In genomic region chr1:67430358-67431155, GRCh38 we compare ENCODE assay signal across 8 cellular contexts. TPM values are rescaled to one million over a fixed set of nuclear protein-coding genes. Genes with fewer than 3 reads are reported as not detected.
A peak's percentile ranks its signal among the peaks of the same experiment; 100 is the strongest.
DNase-seq lines count a peak whose midpoint lies in the region; ATAC-seq and TF ChIP-seq lines count a peak whose summit lies in the region.

SERBP1 (minus strand) TSS chr1:67430402; CDS start chr1:67430300, 102 bp downstream.

- H3K9me3 ChIP-seq in PC-9 (ENCODE audit: insufficient read depth, low read depth): no peaks in the 10 kb centered on the region
- no peaks in the 10 kb centered on the region for H3K9me3 ChIP-seq in mucosa of rectum (ENCODE audit: control insufficient read depth in 2 of 2, low read length in 2 of 2)

- peaks cover 34% of the 10 kb centered on the region for H3K4me1 ChIP-seq in PC-9 (replicated peaks; ENCODE audit: insufficient read depth)
- H3K4me1 ChIP-seq in mucosa of rectum (ENCODE audit: control insufficient read depth in 2 of 2, insufficient read depth in 2 of 2, low read length in 2 of 2): peaks cover 7 to 9% of the 10 kb centered on the region in 2 donors

- peak within 1 kb of the TSS; percentile 95 for H2AFZ ChIP-seq in PC-9

- H3K4me3 ChIP-seq in Jurkat, Clone E6-1 (ENCODE audit: low read length): peak within 1 kb of the TSS; percentile 85
- H3K4me3 ChIP-seq in PC-9: peak within 1 kb of the TSS; percentile 78
- H3K4me3 ChIP-seq in epithelial cell of proximal tubule (ENCODE audit: low read depth, low read length): peak within 1 kb of the TSS; percentile 89
- H3K4me3 ChIP-seq in mucosa of rectum (ENCODE audit: low read length in 2 of 2): peak within 1 kb of the TSS; percentile 85 to 95

- TSS peak; percentile 95 for BruUV-seq in PC-9 (replicated peaks; lab: Mats Ljungman, UMichigan)

- H3K9me2 ChIP-seq in PC-9 (ENCODE audit: insufficient read depth): no peaks in the 10 kb centered on the region

- H3K27ac ChIP-seq in PC-9 (peak within 1 kb of the TSS; percentile 88), mucosa of rectum (ENCODE audit: low read depth in 2 of 2, low read length in 2 of 2) (peak within 1 kb of the TSS; percentile 87 to 93)

- intact Hi-C loops in PC-9 (cut with micrococcal nuclease; ENCODE audit: unreplicated experiment): loop anchor here (1.0 to 10.0 kb wide), 8 partner anchors 47 to 498 kb away; partner anchors contain the start of genes GADD45A and GNG12

- H4K20me1 ChIP-seq in PC-9 (ENCODE audit: insufficient read depth): peaks cover 40% of the 10 kb centered on the region

- H3K36me3 ChIP-seq in PC-9 (ENCODE audit: low read depth) (peaks cover 36% of the 10 kb centered on the region), mucosa of rectum (ENCODE audit: control insufficient read depth in 2 of 2, insufficient read depth in 2 of 2, low read length in 2 of 2) (peaks cover 4% of the 10 kb centered on the region in 2 donors)

- H3K27me3 ChIP-seq in PC-9 (ENCODE audit: insufficient read depth, low read depth) (no peaks in the 10 kb centered on the region), mucosa of rectum (ENCODE audit: control insufficient read depth in 2 of 2, insufficient read depth in 2 of 2, low read length in 2 of 2) (no peaks in the 10 kb centered on the region)

- CTCF ChIA-PET in PC-9 (lab: Charles Lee): no interaction called here

- peak; percentile 82 for ATAC-seq in GM21619 (IDR thresholded peaks at IDR 0.05; ENCODE audit: unreplicated experiment)

- TF ChIP-seq CTCF in PC-9 (conservative IDR thresholded peaks at IDR 0.05) (0 out of 2 replicates have a peak, but pooled peaks have one; percentile 11), epithelial cell of proximal tubule (conservative IDR thresholded peaks at IDR 0.05; ENCODE audit: low read depth, low read length) (no peak)

- DNase-seq in DMS114 treated with DMSO at 0.1 percent for 48 hours (lab: John Stamatoyannopoulos, UW; ENCODE audit: unreplicated experiment): peak; percentile 95
- peak; percentile 98 for DNase-seq in Jurkat, Clone E6-1 (ENCODE audit: low read depth, low spot score)
- peak; percentile 93 to 97 for DNase-seq in PC-9
- peak; percentile 94 for DNase-seq in activated T-cell treated with anti-CD3 and anti-CD28 coated beads, Interleukin-2, amount 50 U/mL, for 1 hour
- peak; percentile 69 for DNase-seq in epithelial cell of proximal tubule (ENCODE audit: low read depth)
- peak; percentile 94 for DNase-seq in stimulated activated CD8-positive, alpha-beta memory T cell treated with anti-CD3 and anti-CD28 coated beads, Interleukin-4, amount 100 ng/mL, for 48 hours

- peaks cover 47% of the 10 kb centered on the region for H3K79me2 ChIP-seq in PC-9 (ENCODE audit: low read depth)

- POLR2A ChIA-PET in PC-9 (lab: Charles Lee; ENCODE audit: unreplicated experiment): interaction anchor here (0.6 to 0.9 kb wide), 5 partner anchors 12 to 1891 kb away, joined by 3 to 13 read pairs (median 5); partner anchors contain the start of gene GADD45A

- peaks cover 12% of the 10 kb centered on the region; the same call in 1 of the 2 replicates for H3F3A ChIP-seq in PC-9 (ENCODE audit: insufficient read depth, low read depth)

- peak within 1 kb of the TSS; percentile 84 to 92 for H3K9ac ChIP-seq in mucosa of rectum (ENCODE audit: low read depth in 1 of 2, low read length in 2 of 2)

- H3K4me2 ChIP-seq in PC-9: peak within 1 kb of the TSS; percentile 98

RNA-seq across cellular contexts. Expression of gene SERBP1, which starts in this region (rescaled TPM):
- polyA plus RNA-seq in Jurkat, Clone E6-1 (2012; ENCODE audit: insufficient read depth, insufficient read length): 357 TPM
- 312 and 339 TPM in 2 replicates for total RNA-seq in PC-9 (2021)
- 307 and 412 TPM in 2 replicates for total RNA-seq in epithelial cell of proximal tubule

Comparison
In these comparisons a context has a peak if more than half of its experiments do, and no peak if none do; other contexts are left out.
1. Peak in every context shown above with its lines: DNase-seq, ATAC-seq, H3K4me3 ChIP-seq and H3K27ac ChIP-seq.